ENCODE assay signal across 13 cellular contexts in the genomic region with DNA sequence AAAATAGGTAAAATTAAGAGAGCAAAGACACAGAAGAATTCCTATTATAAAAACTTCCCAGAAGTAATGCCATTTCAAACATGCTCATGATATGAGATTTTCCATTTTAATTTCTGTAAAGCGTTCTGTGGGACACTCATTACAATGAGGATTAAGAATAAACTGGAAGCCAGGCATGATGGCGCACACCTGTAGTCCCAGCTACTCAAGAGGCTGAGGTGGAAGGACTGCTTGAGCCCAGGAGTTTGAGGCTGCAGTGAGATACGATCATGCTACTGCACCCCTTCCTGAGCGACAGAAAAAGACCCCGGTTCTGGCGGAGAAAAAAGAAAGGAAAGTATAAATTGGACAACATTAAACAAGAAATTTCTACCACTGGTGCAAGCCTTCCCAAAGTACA. TPM values are rescaled to one million over a fixed set of nuclear protein-coding genes. Genes with fewer than 3 reads are reported as not detected.
DNase-seq lines count a peak whose midpoint lies in the region; ATAC-seq, FAIRE-seq and TF ChIP-seq lines count a peak whose summit lies in the region.
"Had no signal": no experiment of that assay in that cellular context is flagged by ENCODE, and none has a peak within 500 bp of the region (broad histone marks: within the 10 kb centered on the region; RNA-seq: fewer than 3 reads in every experiment).

No MANE protein-coding gene starts in this region.

- H3K4me3 Mint-ChIP-seq in CD4-positive, alpha-beta T cell = peak overlapping the region; percentile 99
- peak overlapping the region; percentile 99 for H3K4me3 Mint-ChIP-seq in activated naive CD8-positive, alpha-beta T cell treated with anti-CD3 and anti-CD28 coated beads for 36 hours
- H3K4me3 Mint-ChIP-seq in mesothelial cell of epicardium = peak overlapping the region; percentile 99

- H3K27ac ChIP-seq in CD4-positive, alpha-beta T cell (ENCODE audit: low read depth, low read length) = no peak overlapping the region
- H3K27ac ChIP-seq in HL-60 (replicated peaks) = peak overlapping the region; percentile 85
- H3K27ac ChIP-seq: neutrophil had no signal

- no peaks in the 10 kb centered on the region for H3K27me3 ChIP-seq in CD4-positive, alpha-beta T cell (ENCODE audit: control insufficient read depth, insufficient read depth, low read length)
- no peaks in the 10 kb centered on the region for H3K27me3 ChIP-seq in HL-60 (ENCODE audit: insufficient read depth, poor library complexity, severe bottlenecking)
- H3K27me3 ChIP-seq: neutrophil had no signal

- no peaks in the 10 kb centered on the region for H3K9me3 Mint-ChIP-seq in CD4-positive, alpha-beta T cell
- no peaks in the 10 kb centered on the region for H3K9me3 Mint-ChIP-seq in activated naive CD8-positive, alpha-beta T cell treated with anti-CD3 and anti-CD28 coated beads for 36 hours
- H3K9me3 Mint-ChIP-seq in mesothelial cell of epicardium = no peaks in the 10 kb centered on the region

- no peak for ATAC-seq in CD4-positive, alpha-beta T cell (ENCODE audit: poor library complexity)
- no peak for ATAC-seq in GM18505 (IDR thresholded peaks at IDR 0.05; ENCODE audit: unreplicated experiment)

- no peak for DNase-seq in CD4-positive, alpha-beta T cell
- DNase-seq in HL-60 (ENCODE audit: low read depth in 1 of 2, low spot score in 1 of 2) (no peak), mesothelial cell of epicardium (ENCODE audit: low spot score in 2 of 2, unreplicated experiment in 2 of 2) (no peak), GM12891 (ENCODE audit: insufficient read length, low spot score) (no peak), GM03348 (ENCODE audit: low spot score) (no peak)
- DNase-seq in activated naive CD8-positive, alpha-beta T cell treated with anti-CD3 and anti-CD28 coated beads for 36 hours = no peak
- no peak for DNase-seq in stimulated activated CD4-positive, alpha-beta T cell treated with anti-CD3 and anti-CD28 coated beads, Interleukin-12 subunit alpha, Interleukin-12 subunit beta, amount 100 ng/mL, for 4 hours
- DNase-seq: activated CD4-positive, alpha-beta T cell treated with anti-CD3 and anti-CD28 coated beads for 48 hours; NCI-H187 treated with DMSO at 0.1 percent for 48 hours had no signal

- peak overlapping the region; percentile 76 for H3K4me3 ChIP-seq in HL-60 (replicated peaks; ENCODE audit: insufficient read depth, low read length)

- CTCF ChIA-PET in CD4-positive, alpha-beta T cell (lab: Charles Lee) = no interaction called here

- peaks cover 8% of the 10 kb centered on the region for H3K36me3 Mint-ChIP-seq in CD4-positive, alpha-beta T cell (ENCODE audit: low read depth)
- H3K36me3 Mint-ChIP-seq in activated naive CD8-positive, alpha-beta T cell treated with anti-CD3 and anti-CD28 coated beads for 36 hours = peaks cover 26% of the 10 kb centered on the region
- H3K36me3 Mint-ChIP-seq in mesothelial cell of epicardium = peaks cover 7% of the 10 kb centered on the region

- H3K9me3 ChIP-seq in CD4-positive, alpha-beta T cell (ENCODE audit: control insufficient read depth, low read length) = no peaks in the 10 kb centered on the region
- H3K9me3 ChIP-seq: neutrophil had no signal

- no peak for TF ChIP-seq POLR2A in GM18505 (IDR thresholded peaks at IDR 0.05; ENCODE audit: borderline replicate concordance, extremely low read depth, insufficient read depth, insufficient read length)
- no peak for TF ChIP-seq POLR2A in GM12891 (IDR thresholded peaks at IDR 0.05; ENCODE audit: low read depth, low read length)

- POLR2A ChIA-PET in CD4-positive, alpha-beta T cell (lab: Charles Lee) = no interaction called here

- H3K27ac Mint-ChIP-seq in CD4-positive, alpha-beta T cell = no peak overlapping the region
- H3K27ac Mint-ChIP-seq in activated naive CD8-positive, alpha-beta T cell treated with anti-CD3 and anti-CD28 coated beads for 36 hours = no peak overlapping the region
- no peak overlapping the region for H3K27ac Mint-ChIP-seq in mesothelial cell of epicardium

- peaks cover 17% of the 10 kb centered on the region for H3K4me1 Mint-ChIP-seq in CD4-positive, alpha-beta T cell (ENCODE audit: low read depth)
- H3K4me1 Mint-ChIP-seq in activated naive CD8-positive, alpha-beta T cell treated with anti-CD3 and anti-CD28 coated beads for 36 hours = peaks cover 17% of the 10 kb centered on the region
- H3K4me1 Mint-ChIP-seq in mesothelial cell of epicardium = peaks cover 24% of the 10 kb centered on the region

- no peak for FAIRE-seq in GM12891 (lab: Jason Lieb, UNC)
- FAIRE-seq: endometrium, GM18507 had no signal

- TF ChIP-seq CTCF in CD4-positive, alpha-beta T cell (IDR thresholded peaks at IDR 0.05) = no peak
- TF ChIP-seq CTCF in HL-60 (IDR thresholded peaks at IDR 0.05; ENCODE audit: insufficient read depth, low read length) (no peak), mesothelial cell of epicardium (IDR thresholded peaks at IDR 0.05; ENCODE audit: unreplicated experiment) (no peak)

- intact Hi-C loops in CD4-positive, alpha-beta T cell (cut with DNase I, micrococcal nuclease) = loop anchor here in 1 of 2 experiments (5.0 kb wide), 1 partner anchor 58 kb away; no protein-coding TSS in a partner anchor

- no peaks in the 10 kb centered on the region for H3K27me3 Mint-ChIP-seq in CD4-positive, alpha-beta T cell
- H3K27me3 Mint-ChIP-seq in activated naive CD8-positive, alpha-beta T cell treated with anti-CD3 and anti-CD28 coated beads for 36 hours = peaks cover 3% of the 10 kb centered on the region
- no peaks in the 10 kb centered on the region for H3K27me3 Mint-ChIP-seq in mesothelial cell of epicardium (ENCODE audit: low read depth)

TF ChIP-seq in GM12891, 5 proteins besides CTCF, POLR2A, EP300 and RAD21:
- TF ChIP-seq POLR2AphosphoS5 (IDR thresholded peaks at IDR 0.05; ENCODE audit: low read depth, low read length) (no peak), TAF1 (IDR thresholded peaks at IDR 0.05; ENCODE audit: low read depth, low read length) (no peak), POU2F2 (IDR thresholded peaks at IDR 0.05; ENCODE audit: low read depth, low read length) (no peak), SPI1 (IDR thresholded peaks at IDR 0.05; ENCODE audit: low read depth, low read length) (no peak), PAX5 (IDR thresholded peaks at IDR 0.05; ENCODE audit: insufficient read depth, low read length, severe bottlenecking) (no peak)

RNA-seq across cellular contexts. Expression of a gene that starts 1.5 kb away (rescaled TPM):
- 1 to 10 TPM; 3.7 to 5.7 TPM for total RNA-seq in CD4-positive, alpha-beta T cell
- 10 to 100 TPM; 44.5 to 51.4 TPM for total RNA-seq in activated naive CD8-positive, alpha-beta T cell treated with anti-CD3 and anti-CD28 coated beads for 36 hours
- total RNA-seq in mesothelial cell of epicardium = 14.4 to 18.8 TPM (median 17.3 TPM) in 3 replicates
- polyA plus RNA-seq in GM12891 (2012; ENCODE audit: low read depth, missing spikeins) = 7.1 TPM

RNA-seq across cellular contexts. Expression of a gene that starts 57.0 kb away (rescaled TPM):
- 10 to 100 TPM; 28.2 to 29.3 TPM for total RNA-seq in CD4-positive, alpha-beta T cell
- total RNA-seq in activated naive CD8-positive, alpha-beta T cell treated with anti-CD3 and anti-CD28 coated beads for 36 hours = 10 to 100 TPM; 13.2 to 13.7 TPM
- total RNA-seq in mesothelial cell of epicardium = 18.6 to 23.1 TPM (median 22.1 TPM) in 3 replicates
- polyA plus RNA-seq in GM12891 (2012; ENCODE audit: low read depth, missing spikeins) = 3.8 TPM
